1 cellular context compared by ENCODE assay signal in the genomic region with DNA sequence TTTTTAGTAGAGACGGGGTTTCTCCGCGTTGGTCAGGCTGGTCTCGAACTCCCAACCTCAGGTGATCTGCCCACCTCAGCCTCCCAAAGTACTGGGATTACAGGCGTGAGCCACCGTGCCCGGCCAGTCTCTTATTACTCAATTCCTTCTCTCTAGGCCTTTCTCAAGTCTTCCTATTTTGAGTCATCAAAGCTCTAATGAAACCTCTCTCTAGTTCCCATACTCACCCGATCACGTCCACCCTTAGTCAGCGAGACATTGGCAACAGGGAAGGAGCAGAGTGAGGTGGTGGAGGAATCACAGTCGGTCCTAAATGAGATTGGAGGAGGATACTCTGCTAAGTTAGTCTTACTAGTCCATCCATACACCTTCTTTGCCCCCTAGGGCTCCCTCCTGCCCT.
TF ChIP-seq lines count a peak whose summit lies in the region.

No MANE protein-coding gene starts in this region.

TF ChIP-seq in HepG2, 621 proteins besides CTCF, POLR2A, EP300 and RAD21:
- TF ChIP-seq MAF1 (CRISPR knock-in tag; IDR thresholded peaks at IDR 0.05; ENCODE audit: borderline replicate concordance): no peak
